ENCODE assay signal across 8 cellular contexts in the genomic region with DNA sequence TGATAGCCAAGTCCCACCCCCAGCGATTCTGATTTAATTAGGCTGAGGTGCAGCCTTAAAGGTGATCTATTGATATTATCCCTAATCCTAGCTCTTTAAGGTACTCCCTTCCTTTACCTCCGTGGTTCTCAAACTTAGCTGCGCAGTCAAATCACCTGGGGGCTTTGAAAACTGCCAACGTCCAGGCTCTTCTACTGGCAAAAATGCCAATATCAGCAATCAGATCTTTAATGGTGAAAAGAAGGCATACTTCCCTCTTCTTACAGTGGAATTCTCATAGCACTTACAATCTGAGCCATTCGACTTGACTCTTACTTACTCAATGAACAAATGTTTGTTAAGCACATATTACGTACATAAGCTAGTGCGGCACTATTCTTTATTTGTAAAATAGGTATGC. TPM values are rescaled to one million over a fixed set of nuclear protein-coding genes. Genes with fewer than 3 reads are reported as not detected.
DNase-seq lines count a peak whose midpoint lies in the region; ATAC-seq, FAIRE-seq and TF ChIP-seq lines count a peak whose summit lies in the region.

No MANE protein-coding gene starts in this region.

- H3K27me3 ChIP-seq in left lung (peaks cover 0 to 5% of the 10 kb centered on the region in 2 donors), testis (no peaks in the 10 kb centered on the region), aorta (ENCODE audit: control insufficient read depth in 1 of 2, insufficient read depth in 2 of 2, low read length in 1 of 2) (no peaks in the 10 kb centered on the region)

- POLR2A ChIA-PET in activated CD4-positive, alpha-beta T cell treated with anti-CD3 and anti-CD28 coated beads, Interleukin-2, amount 10 ng/mL, durations not matched to agents 7 days and 5 days (lab: Charles Lee): no interaction called here

- H3K4me3 Mint-ChIP-seq in activated CD4-positive, alpha-beta T cell treated with anti-CD3 and anti-CD28 coated beads, Interleukin-2, amount 10 ng/mL, durations not matched to agents 7 days and 5 days: peak overlapping the region; percentile 89
- H3K4me3 Mint-ChIP-seq in activated T-helper 2 cell treated with anti-CD3 and anti-CD28 coated beads, Interferon-gamma antibody, Interleukin-2, Interleukin-4, amounts not matched to agents 10 μg/mL and 5 μg/mL and 100 μg/mL, durations not matched to agents 14 hours and 24 hours and 36 hours (ENCODE audit: low read depth): peak overlapping the region; percentile 88

- peaks cover 3% of the 10 kb centered on the region for H3K36me3 Mint-ChIP-seq in activated CD4-positive, alpha-beta T cell treated with anti-CD3 and anti-CD28 coated beads, Interleukin-2, amount 10 ng/mL, durations not matched to agents 7 days and 5 days (ENCODE audit: low read depth)
- H3K36me3 Mint-ChIP-seq in activated T-helper 2 cell treated with anti-CD3 and anti-CD28 coated beads, Interferon-gamma antibody, Interleukin-2, Interleukin-4, amounts not matched to agents 10 μg/mL and 5 μg/mL and 100 μg/mL, durations not matched to agents 14 hours and 24 hours and 36 hours (ENCODE audit: low read depth): no peaks in the 10 kb centered on the region

- H3K9me3 Mint-ChIP-seq in activated CD4-positive, alpha-beta T cell treated with anti-CD3 and anti-CD28 coated beads, Interleukin-2, amount 10 ng/mL, durations not matched to agents 7 days and 5 days: no peaks in the 10 kb centered on the region
- H3K9me3 Mint-ChIP-seq in activated T-helper 2 cell treated with anti-CD3 and anti-CD28 coated beads, Interferon-gamma antibody, Interleukin-2, Interleukin-4, amounts not matched to agents 10 μg/mL and 5 μg/mL and 100 μg/mL, durations not matched to agents 14 hours and 24 hours and 36 hours: no peaks in the 10 kb centered on the region

- peaks cover 3% of the 10 kb centered on the region for H3K27me3 Mint-ChIP-seq in activated CD4-positive, alpha-beta T cell treated with anti-CD3 and anti-CD28 coated beads, Interleukin-2, amount 10 ng/mL, durations not matched to agents 7 days and 5 days
- H3K27me3 Mint-ChIP-seq in activated T-helper 2 cell treated with anti-CD3 and anti-CD28 coated beads, Interferon-gamma antibody, Interleukin-2, Interleukin-4, amounts not matched to agents 10 μg/mL and 5 μg/mL and 100 μg/mL, durations not matched to agents 14 hours and 24 hours and 36 hours (ENCODE audit: low read depth): peaks cover 8% of the 10 kb centered on the region

- TF ChIP-seq CTCF in left lung (IDR thresholded peaks at IDR 0.05): no peak
- no peak for TF ChIP-seq CTCF in testis (IDR thresholded peaks at IDR 0.05)
- no peak for TF ChIP-seq CTCF in D721Med (IDR thresholded peaks at IDR 0.05; ENCODE audit: insufficient read depth, missing control alignments)

- H3K9me3 ChIP-seq in left lung (no peaks in the 10 kb centered on the region), testis (no peaks in the 10 kb centered on the region), aorta (ENCODE audit: control insufficient read depth, low read length) (no peaks in the 10 kb centered on the region)

- H3K36me3 ChIP-seq in left lung: no peaks in the 10 kb centered on the region
- no peaks in the 10 kb centered on the region for H3K36me3 ChIP-seq in testis (ENCODE audit: low read depth, missing control alignments)
- no peaks in the 10 kb centered on the region for H3K36me3 ChIP-seq in aorta (ENCODE audit: control insufficient read depth in 1 of 2, insufficient read depth in 2 of 2, low read length in 1 of 2)

- WGBS in testis, 2 donors: 32 to 59% methylated on average over 7 of the region's 7 CpGs
- 70 to 71% methylated on average over 7 of the region's 7 CpGs for WGBS in aorta, 2 donors

- ATAC-seq in left lung: no peak
- ATAC-seq in aorta (ENCODE audit: low FRiP score): no peak

- peak overlapping the region in 1 of 2 donors; percentile 69 for H3K27ac ChIP-seq in left lung
- H3K27ac ChIP-seq in testis: peak overlapping the region in 1 of 2 donors; percentile 83
- H3K27ac ChIP-seq in aorta (ENCODE audit: low read depth in 1 of 2, low read length in 2 of 2): no peak overlapping the region

- no peak for FAIRE-seq in D721Med (lab: Jason Lieb, UNC)

- H3K27ac Mint-ChIP-seq in activated CD4-positive, alpha-beta T cell treated with anti-CD3 and anti-CD28 coated beads, Interleukin-2, amount 10 ng/mL, durations not matched to agents 7 days and 5 days: peak overlapping the region; percentile 90
- peak overlapping the region; percentile 18 for H3K27ac Mint-ChIP-seq in activated T-helper 2 cell treated with anti-CD3 and anti-CD28 coated beads, Interferon-gamma antibody, Interleukin-2, Interleukin-4, amounts not matched to agents 10 μg/mL and 5 μg/mL and 100 μg/mL, durations not matched to agents 14 hours and 24 hours and 36 hours

- CTCF ChIA-PET in activated CD4-positive, alpha-beta T cell treated with anti-CD3 and anti-CD28 coated beads, Interleukin-2, amount 10 ng/mL, durations not matched to agents 7 days and 5 days (lab: Charles Lee): interaction anchor here (0.5 to 1.7 kb wide), 5 partner anchors 8 to 315 kb away, joined by 3 to 5 read pairs (median 5); no protein-coding TSS in a partner anchor

- H3K4me3 ChIP-seq in left lung (peak overlapping the region; percentile 63 to 83), testis (peak overlapping the region; percentile 88 to 90), aorta (ENCODE audit: low read length in 2 of 2) (no peak overlapping the region)

- TF ChIP-seq POLR2A in testis (IDR thresholded peaks at IDR 0.05): no peak

- DNase-seq in activated CD4-positive, alpha-beta T cell treated with anti-CD3 and anti-CD28 coated beads, Interleukin-2, amount 10 ng/mL, durations not matched to agents 7 days and 5 days: no peak
- no peak for DNase-seq in activated CD4-positive, alpha-beta T cell treated with anti-CD3 and anti-CD28 coated beads, Interleukin-2, amount 50 U/mL, for 1 hour
- DNase-seq in activated T-helper 2 cell treated with anti-CD3 and anti-CD28 coated beads, Interferon-gamma antibody, Interleukin-2, Interleukin-4, amounts not matched to agents 10 μg/mL and 5 μg/mL and 100 μg/mL, durations not matched to agents 14 hours and 24 hours and 36 hours (ENCODE audit: low spot score): no peak
- no peak for DNase-seq in left lung
- no peak for DNase-seq in testis
- DNase-seq in aorta: no peak
- no peak for DNase-seq in D721Med (ENCODE audit: insufficient read length, low spot score)
- DNase-seq in NCI-H345 treated with DMSO at 0.1 percent for 48 hours (lab: John Stamatoyannopoulos, UW; ENCODE audit: unreplicated experiment): no peak

- H3K4me1 Mint-ChIP-seq in activated CD4-positive, alpha-beta T cell treated with anti-CD3 and anti-CD28 coated beads, Interleukin-2, amount 10 ng/mL, durations not matched to agents 7 days and 5 days: peaks cover 24% of the 10 kb centered on the region
- peaks cover 15% of the 10 kb centered on the region for H3K4me1 Mint-ChIP-seq in activated T-helper 2 cell treated with anti-CD3 and anti-CD28 coated beads, Interferon-gamma antibody, Interleukin-2, Interleukin-4, amounts not matched to agents 10 μg/mL and 5 μg/mL and 100 μg/mL, durations not matched to agents 14 hours and 24 hours and 36 hours (ENCODE audit: low read depth)

- peaks cover 0 to 7% of the 10 kb centered on the region in 2 donors for H3K4me1 ChIP-seq in left lung
- no peaks in the 10 kb centered on the region for H3K4me1 ChIP-seq in testis
- no peaks in the 10 kb centered on the region for H3K4me1 ChIP-seq in aorta (ENCODE audit: control insufficient read depth in 1 of 2, insufficient read depth in 2 of 2, low read length in 2 of 2)

- intact Hi-C loops in activated T-helper 2 cell treated with anti-CD3 and anti-CD28 coated beads, Interferon-gamma antibody, Interleukin-2, Interleukin-4, amounts not matched to agents 10 μg/mL and 5 μg/mL and 100 μg/mL, durations not matched to agents 14 hours and 24 hours and 36 hours (cut with micrococcal nuclease): loop anchor here (1.0 to 5.0 kb wide), 5 partner anchors 40 to 1235 kb away; partner anchors contain the start of genes CHCHD3, EXOC4 and LRGUK
- intact Hi-C loops in left lung (cut with DNase I): loop anchor here in 1 of 2 donors (10.0 kb wide), 1 partner anchor 193 kb away; the partner anchor contains the start of gene LRGUK
- intact Hi-C loops in testis (cut with DNase I; ENCODE audit: low total_unique reads): no loop called here
- intact Hi-C loops in aorta (cut with DNase I): loop anchor here in 1 of 2 donors (5.0 kb wide), 1 partner anchor 190 kb away; the partner anchor contains the start of gene LRGUK

RNA-seq across cellular contexts. Expression of gene SLC35B4, which starts 0.7 kb away (rescaled TPM):
- total RNA-seq in activated CD4-positive, alpha-beta T cell treated with anti-CD3 and anti-CD28 coated beads, Interleukin-2, amount 10 ng/mL, durations not matched to agents 7 days and 5 days: 10 to 100 TPM; 15.2 to 18.4 TPM
- total RNA-seq in activated T-helper 2 cell treated with anti-CD3 and anti-CD28 coated beads, Interferon-gamma antibody, Interleukin-2, Interleukin-4, amounts not matched to agents 10 μg/mL and 5 μg/mL and 100 μg/mL, durations not matched to agents 14 hours and 24 hours and 36 hours: 22.8 and 23.1 TPM in 2 replicates
- 10 to 100 TPM; 14.3 to 20.0 TPM for total RNA-seq in left lung
- 10 to 100 TPM; 13.9 to 15.7 TPM for total RNA-seq in testis
- 11.0 TPM for polyA plus RNA-seq in testis (ENCODE audit: insufficient read depth, low read depth, low replicate concordance)
- 10 to 100 TPM; 16.0 to 17.9 TPM for total RNA-seq in aorta
- polyA plus RNA-seq in aorta: 1 to 10 TPM; 2.1 to 3.8 TPM

Comparison
In these comparisons a context has a peak if more than half of its experiments do, and no peak if none do; other contexts are left out.
1. H3K4me3 ChIP-seq: peak in left lung (2 of 2) and testis (2 of 2); none in aorta (0 of 2).